In genomic region chr12:109946913-109947312, GRCh38 we compare ENCODE assay signal across 11 cellular contexts. TPM values are rescaled to one million over a fixed set of nuclear protein-coding genes. Genes with fewer than 3 reads are reported as not detected.
DNase-seq lines count a peak whose midpoint lies in the region; ATAC-seq, FAIRE-seq and TF ChIP-seq lines count a peak whose summit lies in the region.
"Had no signal": no experiment of that assay in that cellular context is flagged by ENCODE, and none has a peak within 500 bp of the region (broad histone marks: within the 10 kb centered on the region; RNA-seq: fewer than 3 reads in every experiment).

No MANE protein-coding gene starts in this region.

- CTCF ChIA-PET in AG04450 (lab: Charles Lee) = interaction anchor here (1.0 to 1.3 kb wide), 3 partner anchors 94 to 101 kb away, joined by 3 read pairs; no protein-coding TSS in a partner anchor
- CTCF ChIA-PET in H1 (lab: Charles Lee; ENCODE audit: partially characterized antibody) = interaction anchor here (0.6 to 1.7 kb wide), 4 partner anchors 11 to 42 kb away, joined by 4 to 5 read pairs (median 4); no protein-coding TSS in a partner anchor

- POLR2A ChIA-PET in AG04450 (lab: Yijun Ruan, JAX) (no interaction called here), H1 (lab: Charles Lee; ENCODE audit: partially characterized antibody) (interaction anchor here (0.6 to 1.5 kb wide), 2 partner anchors 17 to 79 kb away, joined by 3 read pairs; no protein-coding TSS in a partner anchor)

- H3K56ac ChIP-seq in H1 (replicated peaks; ENCODE audit: insufficient read length, low read depth, low read length) = no peak overlapping the region

- H3K4me1 Mint-ChIP-seq in IgD-negative memory B cell (peaks cover 19 to 30% (median 24%) of the 10 kb centered on the region in 3 donors), nephron (peaks cover 70% of the 10 kb centered on the region)

- no peaks in the 10 kb centered on the region for H3K9me3 Mint-ChIP-seq in IgD-negative memory B cell
- no peaks in the 10 kb centered on the region for H3K9me3 Mint-ChIP-seq in nephron

- H3K4me3 Mint-ChIP-seq in IgD-negative memory B cell (peak overlapping the region in 2 of 4 donors; percentile 69 to 77), nephron (peak overlapping the region; percentile 58 to 67 (median 67))

- H3K79me1 ChIP-seq in H1 (ENCODE audit: low read depth, low read length) = no peaks in the 10 kb centered on the region

- peak overlapping the region; percentile 53 for H2BK5ac ChIP-seq in H1 (ENCODE audit: low read depth, low read length)

- H3K14ac ChIP-seq in H1 (ENCODE audit: insufficient read length) = no peak overlapping the region

- peaks cover 0 to 9% (median 2%) of the 10 kb centered on the region in 4 experiments; a peak in 2 of 8 replicates for H3K36me3 ChIP-seq in H1 (ENCODE audit: control insufficient read depth in 2 of 4, insufficient read depth in 4 of 4, low read length in 3 of 4)

- H4K91ac ChIP-seq in H1 (replicated peaks; ENCODE audit: insufficient read length, low read length) = no peak overlapping the region

- H4K20me1 ChIP-seq in H1 (replicated peaks in 1 of 2; ENCODE audit: control insufficient read depth in 1 of 2, insufficient read depth in 2 of 2, low read length in 2 of 2) = no peaks in the 10 kb centered on the region

- no peak for TF ChIP-seq RAD21 in H1 (IDR thresholded peaks at IDR 0.05 in 1 of 2, conservative IDR thresholded peaks at IDR 0.05 in 1 of 2; ENCODE audit: low read depth in 2 of 2, low read length in 2 of 2)

- no peak overlapping the region for H3K4ac ChIP-seq in H1 (replicated peaks; ENCODE audit: insufficient read length, low read depth, low read length)

- no peak overlapping the region for H3K23ac ChIP-seq in H1 (ENCODE audit: insufficient read length)

- no peaks in the 10 kb centered on the region for H3K27me3 ChIP-seq in AG04450 (ENCODE audit: control insufficient read depth, insufficient read depth, low read length)
- H3K27me3 ChIP-seq in H1 (replicated peaks in 1 of 4; ENCODE audit: control insufficient read depth in 3 of 4, extremely low read depth in 1 of 4, insufficient read depth in 3 of 4, low read length in 3 of 4) = no peaks in the 10 kb centered on the region

- no peak overlapping the region for H2BK120ac ChIP-seq in H1 (replicated peaks; ENCODE audit: low read depth, low read length)

- no peak overlapping the region for H4K5ac ChIP-seq in H1 (ENCODE audit: insufficient read length, low read depth, low read length)

- peaks cover 7 to 12% (median 9%) of the 10 kb centered on the region in 4 experiments for H3K4me1 ChIP-seq in H1 (replicated peaks in 1 of 4; ENCODE audit: control insufficient read depth in 3 of 4, insufficient read depth in 4 of 4, low read length in 3 of 4)

- peak overlapping the region in 2 of 3 donors; percentile 60 to 91 for H3K27ac Mint-ChIP-seq in IgD-negative memory B cell
- H3K27ac Mint-ChIP-seq in nephron = peak overlapping the region; percentile 93 to 99 (median 99)

- H2BK20ac ChIP-seq in H1 (ENCODE audit: low read length) = no peak overlapping the region; the same call in 1 of the 2 replicates

- no peaks in the 10 kb centered on the region for H3K79me2 ChIP-seq in H1 (ENCODE audit: control insufficient read depth in 1 of 2, insufficient read depth in 2 of 2, low read length in 2 of 2)

- no peak overlapping the region for H4K8ac ChIP-seq in H1 (ENCODE audit: extremely low read depth, insufficient read depth, low read length)

- TF ChIP-seq POLR2A in H1 (IDR thresholded peaks at IDR 0.05; ENCODE audit: control extremely low read depth in 1 of 2, low read depth in 2 of 2, low read length in 2 of 2) = no peak

- no peak for TF ChIP-seq CTCF in AG04450 (IDR thresholded peaks at IDR 0.05; ENCODE audit: low read depth, low read length)
- no peak for TF ChIP-seq CTCF in H1 (IDR thresholded peaks at IDR 0.05; ENCODE audit: control extremely low read depth in 1 of 3, insufficient read depth in 1 of 3, low read depth in 1 of 3, low read length in 3 of 3)
- no peak for TF ChIP-seq CTCF in nephron (IDR thresholded peaks at IDR 0.05; ENCODE audit: unreplicated experiment in 3 of 3)

- H3K9ac ChIP-seq in H1 (replicated peaks in 1 of 4; ENCODE audit: extremely low read depth in 1 of 4, low read depth in 3 of 4, low read length in 3 of 4) = peak overlapping the region in 1 of 4 experiments; percentile 23; a peak in 1 of 7 replicates

- ATAC-seq in HG02885 (IDR thresholded peaks at IDR 0.05; ENCODE audit: poor library complexity, unreplicated experiment) = no peak

- H2AK5ac ChIP-seq in H1 (ENCODE audit: low read depth, low read length) = 0 out of 2 replicates have a peak overlapping the region, but pooled peaks have one; percentile 57

- H3K36me3 Mint-ChIP-seq in IgD-negative memory B cell (peaks cover 5% of the 10 kb centered on the region), nephron (ENCODE audit: low read depth) (peaks cover 33% of the 10 kb centered on the region)

- peak overlapping the region; percentile 12 to 51; a peak in 3 of 4 replicates for H3K4me2 ChIP-seq in H1 (ENCODE audit: insufficient read depth in 1 of 2, low read depth in 2 of 2, low read length in 2 of 2)

- no peaks in the 10 kb centered on the region for H3K23me2 ChIP-seq in H1 (ENCODE audit: low read depth, low read length)

- no peak for FAIRE-seq in H1 (lab: Jason Lieb, UNC)

- H3K4me3 ChIP-seq in AG04450 (ENCODE audit: low read depth, low read length) = no peak overlapping the region
- no peak overlapping the region for H3K4me3 ChIP-seq in H1 (ENCODE audit: extremely low read depth in 1 of 4, insufficient read depth in 2 of 4, low read depth in 3 of 4, low read length in 4 of 4)

- H3K9me3 ChIP-seq in AG04450 (ENCODE audit: control insufficient read depth, insufficient read depth, low read length) (no peaks in the 10 kb centered on the region), H1 (ENCODE audit: insufficient read depth in 2 of 2, low read depth in 1 of 2, low read length in 1 of 2) (no peaks in the 10 kb centered on the region)

- H2BK12ac ChIP-seq in H1 (ENCODE audit: low read depth, low read length) = peak overlapping the region; percentile 28; the same call in 1 of the 2 replicates

- peak overlapping the region; percentile 29; the same call in 1 of the 2 replicates for H3K18ac ChIP-seq in H1 (ENCODE audit: extremely low read depth, low read length)

- H2BK15ac ChIP-seq in H1 (ENCODE audit: low read length) = no peak overlapping the region

- no peak for DNase-seq in AG04450 (ENCODE audit: low read depth, low spot score)
- no peak for DNase-seq in H1 (ENCODE audit: low read depth in 1 of 2, low spot score in 2 of 2)
- DNase-seq in SKM-1 (lab: John Stamatoyannopoulos, UW; ENCODE audit: unreplicated experiment) = no peak
- DNase-seq in NCI-H2227 (lab: John Stamatoyannopoulos, UW; ENCODE audit: unreplicated experiment) = no peak
- no peak for DNase-seq in Kasumi-1 (lab: John Stamatoyannopoulos, UW)
- DNase-seq: Karpas-422; NCI-H524 treated with DMSO at 0.1 percent for 48 hours; stimulated activated CD4-positive, alpha-beta T cell treated with anti-CD3 and anti-CD28 coated beads, Interleukin-1b, Interleukin-23, amount 100 ng/mL, for 48 hours had no signal

- peak overlapping the region; percentile 80 for H3K27ac ChIP-seq in AG04450 (ENCODE audit: low read depth, low read length)
- no peak overlapping the region for H3K27ac ChIP-seq in H1 (ENCODE audit: low read depth, low read length)

- 84% methylated on average over 9 of the region's 9 CpGs; no CpG with 5 or more reads in 1 of the 2 experiments for WGBS in H1 (ENCODE audit: extremely low coverage in 1 of 2, insufficient coverage in 1 of 2, insufficient read length in 1 of 2, insufficient replicate concordance in 2 of 2, low coverage in 1 of 2, low lambda C conversion rate in 2 of 2, missing lambda C conversion rate in 1 of 2), 2 experiments

- no peak for TF ChIP-seq EP300 in H1 (IDR thresholded peaks at IDR 0.05; ENCODE audit: borderline replicate concordance in 1 of 2, low read depth in 2 of 2, low read length in 2 of 2)

- H2AFZ ChIP-seq in H1 (ENCODE audit: low read length) = no peak overlapping the region

- H3K27me3 Mint-ChIP-seq in IgD-negative memory B cell (no peaks in the 10 kb centered on the region), nephron (ENCODE audit: low read depth) (no peaks in the 10 kb centered on the region)

RNA-seq across cellular contexts. Expression of gene TCHP, which starts 46.8 kb away (rescaled TPM):
- polyA plus RNA-seq in AG04450 (2011; rRNA removed) = 7.6 and 9.1 TPM in 2 replicates
- 4.5 and 6.4 TPM in 2 replicates for polyA minus RNA-seq in AG04450 (2011; rRNA and poly(A)+ RNA removed)
- polyA plus RNA-seq in IgD-negative memory B cell = 12.5 TPM
- total RNA-seq in H1 (2021; fragmentation: NEBNext Ultra II Directional; extraction: Animal tissue kit (Norgen Biotek cat#: 25700)) = 4.5 TPM in 2 replicates
- polyA plus RNA-seq in H1 (2011; rRNA removed) = 2.8 and 4.8 TPM in 2 replicates
- 8.7 TPM for polyA plus RNA-seq in H1 (2011; cell fraction: cytosol; rRNA removed)
- polyA plus RNA-seq in H1 (2011; cell fraction: nucleus; rRNA removed) = 15.7 TPM
- 5.5 to 11.3 TPM (median 8.0 TPM) in 4 replicates for polyA plus RNA-seq in H1 (2012, experiment 1 of 2)
- 0.92 TPM for polyA plus RNA-seq in H1 (2012, experiment 2 of 2)
- polyA plus RNA-seq in H1 (2013, experiment 1 of 2) = 4.4 TPM
- polyA plus RNA-seq in H1 (2013, experiment 2 of 2) = 4.1 TPM
- polyA minus RNA-seq in H1 (2011; rRNA and poly(A)+ RNA removed) = 2.8 TPM in 2 replicates
- polyA minus RNA-seq in H1 (2011; cell fraction: cytosol; rRNA and poly(A)+ RNA removed) = 5.1 TPM
- polyA minus RNA-seq in H1 (2011; cell fraction: nucleus; rRNA and poly(A)+ RNA removed) = 4.5 TPM

RNA-seq across cellular contexts. Expression of gene GIT2, which starts 49.3 kb away (rescaled TPM):
- polyA plus RNA-seq in AG04450 (2011; rRNA removed) (57.9 and 62.0 TPM in 2 replicates), IgD-negative memory B cell (93.4 TPM), H1 (2011; rRNA removed) (7.8 and 9.6 TPM in 2 replicates)
- polyA minus RNA-seq in AG04450 (2011; rRNA and poly(A)+ RNA removed) = 69.9 and 70.6 TPM in 2 replicates
- 18.5 and 20.7 TPM in 2 replicates for total RNA-seq in H1 (2021; fragmentation: NEBNext Ultra II Directional; extraction: Animal tissue kit (Norgen Biotek cat#: 25700))
- polyA plus RNA-seq in H1 (2011; cell fraction: cytosol; rRNA removed) = 10.9 TPM
- 16.9 TPM for polyA plus RNA-seq in H1 (2011; cell fraction: nucleus; rRNA removed)
- 11.6 to 13.2 TPM (median 12.7 TPM) in 4 replicates for polyA plus RNA-seq in H1 (2012, experiment 1 of 2)
- polyA plus RNA-seq in H1 (2012, experiment 2 of 2) = 1.3 TPM
- polyA plus RNA-seq in H1 (2013, experiment 1 of 2) = 11.7 TPM
- 9.3 TPM for polyA plus RNA-seq in H1 (2013, experiment 2 of 2)
- polyA minus RNA-seq in H1 (2011; rRNA and poly(A)+ RNA removed) = 30.4 and 31.5 TPM in 2 replicates
- polyA minus RNA-seq in H1 (2011; cell fraction: cytosol; rRNA and poly(A)+ RNA removed) = 8.7 TPM
- polyA minus RNA-seq in H1 (2011; cell fraction: nucleus; rRNA and poly(A)+ RNA removed) = 28.1 TPM

RNA-seq across cellular contexts. Expression of gene ANKRD13A, which starts 52.3 kb away (rescaled TPM):
- polyA plus RNA-seq in AG04450 (2011; rRNA removed) = 202 and 246 TPM in 2 replicates
- polyA minus RNA-seq in AG04450 (2011; rRNA and poly(A)+ RNA removed) = 206 and 257 TPM in 2 replicates
- 156 TPM for polyA plus RNA-seq in IgD-negative memory B cell
- total RNA-seq in H1 (2021; fragmentation: NEBNext Ultra II Directional; extraction: Animal tissue kit (Norgen Biotek cat#: 25700)) = 16.8 and 17.1 TPM in 2 replicates
- polyA plus RNA-seq in H1 (2011; rRNA removed) = 21.4 and 22.6 TPM in 2 replicates
- polyA plus RNA-seq in H1 (2011; cell fraction: cytosol; rRNA removed) = 16.3 TPM
- polyA plus RNA-seq in H1 (2011; cell fraction: nucleus; rRNA removed) = 33.4 TPM
- polyA plus RNA-seq in H1 (2012, experiment 1 of 2) = 9.5 to 14.3 TPM (median 10.8 TPM) in 4 replicates
- polyA plus RNA-seq in H1 (2012, experiment 2 of 2) = 5.0 TPM
- 10.4 TPM for polyA plus RNA-seq in H1 (2013, experiment 1 of 2)
- 10.2 TPM for polyA plus RNA-seq in H1 (2013, experiment 2 of 2)
- 24.7 and 25.7 TPM in 2 replicates for polyA minus RNA-seq in H1 (2011; rRNA and poly(A)+ RNA removed)
- 9.5 TPM for polyA minus RNA-seq in H1 (2011; cell fraction: cytosol; rRNA and poly(A)+ RNA removed)
- polyA minus RNA-seq in H1 (2011; cell fraction: nucleus; rRNA and poly(A)+ RNA removed) = 10.8 TPM
